ENCODE assay signal across 9 cellular contexts in the genomic region with DNA sequence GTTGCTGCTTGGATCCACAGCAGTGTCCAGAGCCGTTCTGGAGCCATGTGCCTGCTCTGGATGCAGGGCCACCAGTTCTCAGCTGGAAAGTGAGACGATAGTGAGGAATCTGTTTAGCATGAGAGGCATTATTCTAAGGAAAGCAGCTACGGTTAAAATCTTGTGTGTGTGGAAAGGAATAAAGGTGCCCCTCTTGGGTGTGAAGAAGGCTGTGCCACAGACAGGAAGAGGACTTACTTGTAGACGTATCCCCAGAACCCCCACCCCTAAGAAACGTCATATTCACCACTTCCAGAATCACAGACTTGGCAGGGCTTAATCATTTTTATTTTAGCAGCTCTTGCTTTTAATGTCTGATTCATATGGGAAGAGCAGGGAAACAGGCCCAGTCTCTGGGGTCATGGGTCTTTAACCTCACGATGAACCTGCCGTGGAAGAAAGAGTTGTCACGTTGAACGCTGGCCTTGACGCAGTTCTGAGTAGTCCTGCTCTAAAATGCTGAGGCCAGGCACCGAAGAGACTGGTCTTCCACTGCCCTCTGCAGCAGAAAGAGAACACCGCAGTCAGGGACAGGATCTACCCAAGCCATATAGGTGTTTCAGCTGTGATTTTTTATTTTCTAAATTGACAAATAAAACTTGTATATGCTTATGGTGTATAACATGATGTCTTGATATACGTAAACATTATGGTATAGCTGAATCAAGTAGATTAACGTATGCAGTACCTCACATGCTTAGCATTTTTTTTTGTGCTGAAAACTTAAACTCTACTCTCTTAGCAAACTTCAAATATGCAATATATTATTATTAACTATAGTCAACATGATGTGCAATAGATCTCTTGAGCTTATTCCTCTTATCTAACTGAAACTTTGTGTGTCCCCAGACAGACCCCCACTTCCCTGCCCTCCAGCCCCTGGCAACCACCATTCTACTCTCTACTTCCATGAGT. TPM values are rescaled to one million over a fixed set of nuclear protein-coding genes. Genes with fewer than 3 reads are reported as not detected.
DNase-seq lines count a peak whose midpoint lies in the region; ATAC-seq, FAIRE-seq and TF ChIP-seq lines count a peak whose summit lies in the region.
"Had no signal": no experiment of that assay in that cellular context is flagged by ENCODE, and none has a peak within 500 bp of the region (broad histone marks: within the 10 kb centered on the region; RNA-seq: fewer than 3 reads in every experiment).

No MANE protein-coding gene starts in this region.

- H3K9ac ChIP-seq in kidney (ENCODE audit: low read length in 2 of 2) = peak overlapping the region in 1 of 2 donors; percentile 48

- H3K9me3 Mint-ChIP-seq in T-helper 2 cell treated with Interferon-gamma antibody and Interleukin-4, amounts not matched to agents 5 μg/mL and 100 μg/mL, for 36 hours = no peaks in the 10 kb centered on the region

- no peak overlapping the region for H3K4me3 ChIP-seq in bronchial epithelial cell (ENCODE audit: low read depth, low read length)
- peak overlapping the region; percentile 26 to 56 for H3K4me3 ChIP-seq in kidney (ENCODE audit: low read length in 2 of 2)

- TF ChIP-seq CTCF in bronchial epithelial cell (IDR thresholded peaks at IDR 0.05; ENCODE audit: insufficient read depth, low read length, severe bottlenecking) (peak; percentile 72), kidney (IDR thresholded peaks at IDR 0.05; ENCODE audit: borderline replicate concordance, extremely low read depth, insufficient read depth) (peak; percentile 83)

- H3K27ac Mint-ChIP-seq in T-helper 2 cell treated with Interferon-gamma antibody and Interleukin-4, amounts not matched to agents 5 μg/mL and 100 μg/mL, for 36 hours = no peak overlapping the region

- peaks cover 6% of the 10 kb centered on the region for H3K4me1 Mint-ChIP-seq in T-helper 2 cell treated with Interferon-gamma antibody and Interleukin-4, amounts not matched to agents 5 μg/mL and 100 μg/mL, for 36 hours (ENCODE audit: low read depth)

- ATAC-seq in GM21786 (IDR thresholded peaks at IDR 0.05; ENCODE audit: unreplicated experiment) (peak; percentile 97), HG03025 (IDR thresholded peaks at IDR 0.05; ENCODE audit: low FRiP score, unreplicated experiment) (no peak)

- H3K36me3 ChIP-seq in bronchial epithelial cell (ENCODE audit: control insufficient read depth, insufficient read depth, low read length) (no peaks in the 10 kb centered on the region), kidney (ENCODE audit: control insufficient read depth in 1 of 2, insufficient read depth in 2 of 2, low read length in 2 of 2) (no peaks in the 10 kb centered on the region)

- H3K36me3 Mint-ChIP-seq in T-helper 2 cell treated with Interferon-gamma antibody and Interleukin-4, amounts not matched to agents 5 μg/mL and 100 μg/mL, for 36 hours (ENCODE audit: low read depth) = no peaks in the 10 kb centered on the region

- no peak for FAIRE-seq in bronchial epithelial cell (lab: Jason Lieb, UNC)
- FAIRE-seq in kidney (lab: Jason Lieb, UNC) = peak; percentile 78
- FAIRE-seq: frontal cortex had no signal

- peak overlapping the region; percentile 34 for H3K4me3 Mint-ChIP-seq in T-helper 2 cell treated with Interferon-gamma antibody and Interleukin-4, amounts not matched to agents 5 μg/mL and 100 μg/mL, for 36 hours

- H3K9me3 ChIP-seq in kidney (ENCODE audit: control insufficient read depth in 1 of 2, low read length in 2 of 2) = no peaks in the 10 kb centered on the region

- no peak overlapping the region for H3K27ac ChIP-seq in kidney (ENCODE audit: low read depth in 2 of 2, low read length in 2 of 2)

- intact Hi-C loops in kidney (cut with DNase I) = no loop called here

- no peaks in the 10 kb centered on the region for H3K4me1 ChIP-seq in kidney (ENCODE audit: control insufficient read depth in 1 of 2, insufficient read depth in 1 of 2, low read depth in 1 of 2, low read length in 2 of 2)

- peak; percentile 64 for DNase-seq in ELF-1 (ENCODE audit: low read depth, low spot score)
- DNase-seq in MV-4-11 (lab: John Stamatoyannopoulos, UW) = peak; percentile 9
- peak; percentile 25 for DNase-seq in T-helper 2 cell treated with Interferon-gamma antibody and Interleukin-4, amounts not matched to agents 5 μg/mL and 100 μg/mL, for 36 hours (ENCODE audit: low spot score)
- DNase-seq in bronchial epithelial cell (ENCODE audit: low read depth) = peak; percentile 57
- DNase-seq in kidney = peak; percentile 79
- DNase-seq in stimulated activated CD4-positive, alpha-beta T cell treated with anti-CD3 and anti-CD28 coated beads, Interleukin-1b, Interleukin-23, amount 100 ng/mL, for 48 hours = peak; percentile 56

- H3K27me3 Mint-ChIP-seq in T-helper 2 cell treated with Interferon-gamma antibody and Interleukin-4, amounts not matched to agents 5 μg/mL and 100 μg/mL, for 36 hours (ENCODE audit: low read depth) = peaks cover 4% of the 10 kb centered on the region

- peaks cover 2% of the 10 kb centered on the region for H3K27me3 ChIP-seq in bronchial epithelial cell (ENCODE audit: control insufficient read depth, insufficient read depth, low read length)

RNA-seq across cellular contexts. Expression of gene CARTPT, which starts 38.8 kb away (rescaled TPM):
- total RNA-seq in bronchial epithelial cell (not detected in 2 replicates), kidney (not detected)
- polyA plus RNA-seq in kidney (ENCODE audit: insufficient read depth, low read depth, low replicate concordance) = not detected

Comparison
In these comparisons a context has a peak if more than half of its experiments do, and no peak if none do; other contexts are left out.
1. DNase-seq: peak in every context shown above with its lines; median percentile 79 in kidney; 64 in ELF-1; 57 in bronchial epithelial cell; 56 in stimulated activated CD4-positive, alpha-beta T cell treated with anti-CD3 and anti-CD28 coated beads, Interleukin-1b, Interleukin-23, amount 100 ng/mL, for 48 hours; 25 in T-helper 2 cell treated with Interferon-gamma antibody and Interleukin-4, amounts not matched to agents 5 μg/mL and 100 μg/mL, for 36 hours; 9 in MV-4-11.